Comparison of ENCODE assay signal across 23 cellular contexts in the genomic region with DNA sequence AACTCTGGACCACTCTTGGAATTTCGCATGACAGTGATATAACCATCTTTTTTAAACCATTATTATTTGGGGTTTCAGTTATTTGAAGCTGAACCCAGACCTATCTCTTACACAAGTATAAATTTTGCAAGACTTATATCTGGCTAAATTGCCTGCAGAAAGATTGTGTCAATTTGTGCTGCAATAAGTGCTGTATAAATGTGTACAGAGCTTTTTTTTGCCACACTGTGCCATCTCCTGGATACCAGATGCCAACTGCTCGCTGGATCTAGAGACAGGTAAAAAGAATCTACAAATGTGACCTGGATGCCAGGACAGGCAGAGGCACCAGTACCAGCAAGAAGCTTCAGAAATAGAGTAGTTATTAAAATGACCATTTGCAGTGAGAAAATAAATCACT. TPM values are rescaled to one million over a fixed set of nuclear protein-coding genes. Genes with fewer than 3 reads are reported as not detected.
DNase-seq lines count a peak whose midpoint lies in the region; ATAC-seq and TF ChIP-seq lines count a peak whose summit lies in the region.
"Had no signal": no experiment of that assay in that cellular context is flagged by ENCODE, and none has a peak within 500 bp of the region (broad histone marks: within the 10 kb centered on the region; RNA-seq: fewer than 3 reads in every experiment).

No MANE protein-coding gene starts in this region.

- no peak overlapping the region for H3K4me3 ChIP-seq in Peyer's patch
- H3K4me3 ChIP-seq in mucosa of rectum (ENCODE audit: low read length in 2 of 2): peak overlapping the region in 1 of 2 donors; percentile 42
- no peak overlapping the region for H3K4me3 ChIP-seq in ascending aorta
- H3K4me3 ChIP-seq: BLaER1 treated with 17β-estradiol and CSF1 and Interleukin-3, amounts not matched to agents 10 nM and 100 nM; MG63 had no signal

- peak overlapping the region; percentile 48 for H3K27ac ChIP-seq in 22Rv1
- H3K27ac ChIP-seq in Peyer's patch: peak overlapping the region in 3 of 4 donors; percentile 27 to 77 (median 55)
- peak overlapping the region; percentile 74 to 77 for H3K27ac ChIP-seq in mucosa of rectum (ENCODE audit: low read depth in 2 of 2, low read length in 2 of 2)
- no peak overlapping the region for H3K27ac ChIP-seq in ascending aorta
- H3K27ac ChIP-seq: BLaER1 treated with 17β-estradiol and CSF1 and Interleukin-3, amounts not matched to agents 10 nM and 100 nM; HL-60 had no signal

- intact Hi-C loops in left colon (cut with DNase I, micrococcal nuclease): no loop called here
- intact Hi-C loops in ascending aorta (cut with DNase I): no loop called here

- H3K9me3 ChIP-seq in Peyer's patch (no peaks in the 10 kb centered on the region), mucosa of rectum (ENCODE audit: control insufficient read depth in 2 of 2, low read length in 2 of 2) (no peaks in the 10 kb centered on the region), ascending aorta (no peaks in the 10 kb centered on the region)
- H3K9me3 ChIP-seq: BLaER1 treated with 17β-estradiol and CSF1 and Interleukin-3, amounts not matched to agents 10 nM and 100 nM; MG63 had no signal

- DNase-seq in Peyer's patch: no peak
- no peak for DNase-seq in left colon
- DNase-seq in HUDEP-2 (lab: John Stamatoyannopoulos, UW; ENCODE audit: unreplicated experiment in 76 of 76): no peak
- no peak for DNase-seq in kidney tubule cell (ENCODE audit: low spot score)
- DNase-seq in ascending aorta (ENCODE audit: low spot score in 2 of 2): no peak
- DNase-seq: CD8-positive, alpha-beta T cell; DMS79; H9; Karpas-422; MG63; NCI-H1048; NCI-H1436 treated with DMSO at 0.1 percent for 48 hours; NCI-H2029; NCI-H2171; NCI-H446; NCI-H69; NK-92 treated with Interleukin-12 subunit alpha and Interleukin-12 subunit beta, amount 100 ng/mL, for 24 hours had no signal

- ATAC-seq in left colon: peak; percentile 60
- ATAC-seq in GM21723 (IDR thresholded peaks at IDR 0.05; ENCODE audit: unreplicated experiment): no peak
- ATAC-seq: CD8-positive, alpha-beta T cell; Right ventricle myocardium inferior had no signal

- no peak for TF ChIP-seq POLR2A in Peyer's patch (IDR thresholded peaks at IDR 0.05)

- TF ChIP-seq CTCF in 22Rv1 (IDR thresholded peaks at IDR 0.05) (no peak), Peyer's patch (IDR thresholded peaks at IDR 0.05) (peak in 2 of 6 experiments; percentile 16 to 19), ascending aorta (IDR thresholded peaks at IDR 0.05) (no peak)

- H3K27me3 ChIP-seq in Peyer's patch (no peaks in the 10 kb centered on the region), mucosa of rectum (ENCODE audit: control insufficient read depth in 2 of 2, insufficient read depth in 2 of 2, low read length in 2 of 2) (no peaks in the 10 kb centered on the region), ascending aorta (no peaks in the 10 kb centered on the region)
- H3K27me3 ChIP-seq: BLaER1 treated with 17β-estradiol and CSF1 and Interleukin-3, amounts not matched to agents 10 nM and 100 nM had no signal

- H3K36me3 ChIP-seq in Peyer's patch (no peaks in the 10 kb centered on the region), mucosa of rectum (ENCODE audit: control insufficient read depth in 2 of 2, insufficient read depth in 2 of 2, low read length in 2 of 2) (no peaks in the 10 kb centered on the region), ascending aorta (no peaks in the 10 kb centered on the region)
- H3K36me3 ChIP-seq: BLaER1 treated with 17β-estradiol and CSF1 and Interleukin-3, amounts not matched to agents 10 nM and 100 nM; MG63 had no signal

- peak overlapping the region in 1 of 2 donors; percentile 1 for H3K9ac ChIP-seq in mucosa of rectum (ENCODE audit: low read depth in 1 of 2, low read length in 2 of 2)
- H3K9ac ChIP-seq: BLaER1 treated with 17β-estradiol and CSF1 and Interleukin-3, amounts not matched to agents 10 nM and 100 nM had no signal

- H3K4me1 ChIP-seq in Peyer's patch: peaks cover 0 to 4% (median 0%) of the 10 kb centered on the region in 4 donors
- H3K4me1 ChIP-seq in mucosa of rectum (ENCODE audit: control insufficient read depth in 2 of 2, insufficient read depth in 2 of 2, low read length in 2 of 2): peaks cover 10 to 14% of the 10 kb centered on the region in 2 donors
- H3K4me1 ChIP-seq in ascending aorta: no peaks in the 10 kb centered on the region

RNA-seq across cellular contexts. Expression of gene TTC39B, which starts 25.9 kb away (rescaled TPM):
- 10 to 100 TPM; 17.3 to 44.1 (median 33.1) TPM for total RNA-seq in Peyer's patch
- total RNA-seq in left colon: 10 to 100 TPM; 45.3 to 50.5 TPM
- 2.7 TPM for total RNA-seq in ascending aorta

Comparison
In these comparisons a context has a peak if more than half of its experiments do, and no peak if none do; other contexts are left out.
1. H3K27ac ChIP-seq: peak in 22Rv1 (single experiment), Peyer's patch (3 of 4) and mucosa of rectum (2 of 2); none in ascending aorta (0 of 2).